ENCODE assay signal across 22 cellular contexts in the genomic region with DNA sequence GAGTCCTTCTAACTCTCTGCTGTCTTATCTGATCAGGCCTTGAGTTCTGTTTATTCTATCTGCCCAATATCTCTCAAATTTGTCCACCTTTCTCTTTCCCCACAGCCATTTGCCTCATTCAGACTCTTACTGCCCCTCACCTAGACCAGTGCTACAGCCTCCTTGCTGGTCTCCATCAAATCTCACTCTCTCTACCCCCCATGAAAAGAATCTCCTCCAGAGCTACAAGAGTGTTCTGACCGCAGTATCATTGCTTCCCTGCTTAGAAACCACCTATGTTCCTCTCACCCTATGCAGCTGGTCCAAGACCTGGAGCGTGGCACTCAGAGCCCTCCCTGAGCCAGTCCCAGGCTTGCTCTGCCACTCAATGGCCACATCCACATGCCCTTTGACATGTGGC.
A peak's percentile ranks its signal among the peaks of the same experiment; 100 is the strongest.
DNase-seq lines count a peak whose midpoint lies in the region; ATAC-seq lines count a peak whose summit lies in the region.
"Had no signal": no experiment of that assay in that cellular context is flagged by ENCODE, and none has a peak within 500 bp of the region (broad histone marks: within the 10 kb centered on the region; RNA-seq: fewer than 3 reads in every experiment).

No MANE protein-coding gene starts in this region.

- no peak overlapping the region for H3K4me3 ChIP-seq in ACC112 (ENCODE audit: low read depth, low read length)
- H3K4me3 ChIP-seq in trophoblast cell (ENCODE audit: low read depth, low read length) = no peak overlapping the region
- H3K4me3 ChIP-seq: esophagus muscularis mucosa, left ventricle myocardium inferior, MG63, stomach had no signal

- ATAC-seq in GM19455 (IDR thresholded peaks at IDR 0.05; ENCODE audit: unreplicated experiment) (no peak), GM19324 (IDR thresholded peaks at IDR 0.05; ENCODE audit: low FRiP score, unreplicated experiment) (no peak)
- ATAC-seq in activated naive CD8-positive, alpha-beta T cell treated with anti-CD3 and anti-CD28 coated beads, Interleukin-2, amount 50 U/mL, for 24 hours = no peak
- ATAC-seq: right cardiac atrium had no signal

- H3K79me1 ChIP-seq in trophoblast cell (ENCODE audit: low read length) = peaks cover 13% of the 10 kb centered on the region

- H3K9me3 ChIP-seq in trophoblast cell (ENCODE audit: insufficient read depth, low read depth, low read length) = no peaks in the 10 kb centered on the region
- H3K9me3 ChIP-seq: MG63, stomach had no signal

- peak overlapping the region; percentile 89 for H2BK120ac ChIP-seq in trophoblast cell (ENCODE audit: insufficient read depth, low read length, poor library complexity)

- H3K79me2 ChIP-seq in ACC112 (ENCODE audit: control insufficient read depth, insufficient read depth, low read length, unreplicated experiment) (no peaks in the 10 kb centered on the region), trophoblast cell (ENCODE audit: control insufficient read depth, insufficient read depth, low read length, poor library complexity) (no peaks in the 10 kb centered on the region)

- peak overlapping the region; percentile 43 for H3K4ac ChIP-seq in trophoblast cell (ENCODE audit: low read depth, low read length)

- peak overlapping the region in 3 of 4 donors; percentile 46 to 89 (median 65) for H3K4me3 Mint-ChIP-seq in IgD-negative memory B cell
- H3K4me3 Mint-ChIP-seq in activated naive CD8-positive, alpha-beta T cell treated with anti-CD3 and anti-CD28 coated beads, Interleukin-2, amount 50 U/mL, for 24 hours = no peak overlapping the region

- H2BK5ac ChIP-seq in trophoblast cell (ENCODE audit: low read depth, low read length, poor library complexity) = peak overlapping the region; percentile 61

- H3K36me3 Mint-ChIP-seq in IgD-negative memory B cell = no peaks in the 10 kb centered on the region
- H3K36me3 Mint-ChIP-seq in activated naive CD8-positive, alpha-beta T cell treated with anti-CD3 and anti-CD28 coated beads, Interleukin-2, amount 50 U/mL, for 24 hours (ENCODE audit: low read depth) = no peaks in the 10 kb centered on the region

- no peak overlapping the region for H3K4me2 ChIP-seq in trophoblast cell (ENCODE audit: low read length)

- H3K4me1 ChIP-seq in ACC112 (ENCODE audit: control insufficient read depth, insufficient read depth, low read length, unreplicated experiment) (peaks cover 45% of the 10 kb centered on the region), trophoblast cell (ENCODE audit: control insufficient read depth in 1 of 2, insufficient read depth in 2 of 2, low read length in 2 of 2) (peaks cover 30 to 35% of the 10 kb centered on the region in 2 experiments)

- no peaks in the 10 kb centered on the region for H3K27me3 Mint-ChIP-seq in IgD-negative memory B cell
- H3K27me3 Mint-ChIP-seq in activated naive CD8-positive, alpha-beta T cell treated with anti-CD3 and anti-CD28 coated beads, Interleukin-2, amount 50 U/mL, for 24 hours = no peaks in the 10 kb centered on the region

- DNase-seq in epithelial cell of prostate (ENCODE audit: low read depth, low spot score) (no peak), trophoblast cell (no peak), NCI-H2227 treated with DMSO at 0.1 percent for 48 hours (lab: John Stamatoyannopoulos, UW) (no peak)
- DNase-seq in activated naive CD8-positive, alpha-beta T cell treated with anti-CD3 and anti-CD28 coated beads, Interleukin-2, amount 50 U/mL, for 24 hours = no peak
- DNase-seq: C1 segment of cervical spinal cord, caudate nucleus, glutamatergic neuron, GOT3, left ventricle myocardium inferior, MG63, NCI-H1436 treated with DMSO at 0.1 percent for 48 hours, NCI-H2171 treated with DMSO at 0.1 percent for 48 hours, nucleus accumbens, OCI-M1, right cardiac atrium, stomach, T-helper 2 cell had no signal

- H3K14ac ChIP-seq in trophoblast cell (ENCODE audit: low read length) = peak overlapping the region; percentile 87

- H3K36me3 ChIP-seq in ACC112 (ENCODE audit: insufficient read depth, low read length) = no peaks in the 10 kb centered on the region
- H3K36me3 ChIP-seq in trophoblast cell (ENCODE audit: control insufficient read depth in 1 of 2, insufficient read depth in 2 of 2, low read length in 2 of 2) = no peaks in the 10 kb centered on the region
- H3K36me3 ChIP-seq: esophagus muscularis mucosa, left ventricle myocardium inferior, MG63, stomach had no signal

- peak overlapping the region; percentile 60 for H3K18ac ChIP-seq in trophoblast cell (ENCODE audit: low read length)

- peak overlapping the region; percentile 97 for H2AK5ac ChIP-seq in trophoblast cell (ENCODE audit: low read length)

- WGBS in trophoblast cell (ENCODE audit: extremely low coverage, insufficient coverage, insufficient read length) = no CpG with 5 or more reads among the region's 2 CpGs

- H4K12ac ChIP-seq in trophoblast cell (ENCODE audit: low read depth, low read length) = peak overlapping the region; percentile 25

- H3K27ac ChIP-seq in ACC112 (ENCODE audit: low read depth, low read length) (peak overlapping the region; percentile 70; the same call in 1 of the 2 replicates), epithelial cell of prostate (peak overlapping the region; percentile 50), trophoblast cell (ENCODE audit: low read depth, low read length) (peak overlapping the region; percentile 12)

- peak overlapping the region in 2 of 3 donors; percentile 10 to 60 for H3K27ac Mint-ChIP-seq in IgD-negative memory B cell
- H3K27ac Mint-ChIP-seq in activated naive CD8-positive, alpha-beta T cell treated with anti-CD3 and anti-CD28 coated beads, Interleukin-2, amount 50 U/mL, for 24 hours = no peak overlapping the region

- H3K4me1 Mint-ChIP-seq in IgD-negative memory B cell = peaks cover 32 to 47% (median 42%) of the 10 kb centered on the region in 3 donors
- peaks cover 44% of the 10 kb centered on the region for H3K4me1 Mint-ChIP-seq in activated naive CD8-positive, alpha-beta T cell treated with anti-CD3 and anti-CD28 coated beads, Interleukin-2, amount 50 U/mL, for 24 hours

- H3K9ac ChIP-seq in trophoblast cell (ENCODE audit: low read length) = no peak overlapping the region

- H3K9me3 Mint-ChIP-seq in IgD-negative memory B cell = no peaks in the 10 kb centered on the region
- H3K9me3 Mint-ChIP-seq in activated naive CD8-positive, alpha-beta T cell treated with anti-CD3 and anti-CD28 coated beads, Interleukin-2, amount 50 U/mL, for 24 hours = no peaks in the 10 kb centered on the region

- H2AFZ ChIP-seq in ACC112 (ENCODE audit: low read length, unreplicated experiment) (no peak overlapping the region), trophoblast cell (ENCODE audit: insufficient read depth, low read length, poor library complexity) (no peak overlapping the region)

- peak overlapping the region; percentile 55 for H2BK12ac ChIP-seq in trophoblast cell (ENCODE audit: low read length)

- no peak overlapping the region for H4K8ac ChIP-seq in trophoblast cell (ENCODE audit: low read depth, low read length)

- H3K27me3 ChIP-seq in ACC112 (ENCODE audit: insufficient read depth, low read length) (no peaks in the 10 kb centered on the region), trophoblast cell (ENCODE audit: insufficient read depth, low read length) (no peaks in the 10 kb centered on the region)
- H3K27me3 ChIP-seq: esophagus muscularis mucosa, MG63, stomach had no signal

- H4K91ac ChIP-seq in trophoblast cell (ENCODE audit: low read depth, low read length) = peak overlapping the region; percentile 72

- H3K23ac ChIP-seq in trophoblast cell (ENCODE audit: low read length) = no peak overlapping the region

Comparison
In these comparisons a context has a peak if more than half of its experiments do, and no peak if none do; other contexts are left out.
1. H3K27ac ChIP-seq: peak in every context shown above with its lines; median percentile 70 in ACC112; 50 in epithelial cell of prostate; 12 in trophoblast cell.